2 cellular contexts compared by ENCODE assay signal in the genomic region with DNA sequence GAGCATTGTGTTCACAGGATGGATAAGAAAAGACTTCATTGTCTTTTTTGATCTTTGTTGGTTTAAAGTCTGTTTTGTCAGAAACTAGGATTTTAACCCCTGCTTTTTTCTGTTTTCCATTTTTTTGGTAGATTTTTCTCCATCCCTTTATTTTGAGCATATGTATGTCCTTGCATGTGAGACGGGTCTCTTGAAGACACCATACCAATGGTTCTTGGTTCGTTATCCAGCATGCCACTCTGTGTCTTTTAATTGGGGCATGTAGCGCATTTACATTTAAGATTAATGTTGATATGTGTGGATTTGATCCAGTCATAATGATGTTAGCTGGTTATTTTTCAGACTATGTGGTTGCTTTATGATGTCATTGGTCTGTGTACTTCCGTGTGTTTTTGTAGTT.
A peak's percentile ranks its signal among the peaks of the same experiment; 100 is the strongest.
TF ChIP-seq lines count a peak whose summit lies in the region.

No MANE protein-coding gene starts in this region.

TF ChIP-seq in HEK293, 187 proteins besides CTCF, POLR2A, EP300 and RAD21 (continued from another document):
- TF ChIP-seq ZNF529 (tag by site-specific recombination; IDR thresholded peaks at IDR 0.05; ENCODE audit: insufficient replicate concordance): peak; percentile 80
- TF ChIP-seq, protein P1, sequence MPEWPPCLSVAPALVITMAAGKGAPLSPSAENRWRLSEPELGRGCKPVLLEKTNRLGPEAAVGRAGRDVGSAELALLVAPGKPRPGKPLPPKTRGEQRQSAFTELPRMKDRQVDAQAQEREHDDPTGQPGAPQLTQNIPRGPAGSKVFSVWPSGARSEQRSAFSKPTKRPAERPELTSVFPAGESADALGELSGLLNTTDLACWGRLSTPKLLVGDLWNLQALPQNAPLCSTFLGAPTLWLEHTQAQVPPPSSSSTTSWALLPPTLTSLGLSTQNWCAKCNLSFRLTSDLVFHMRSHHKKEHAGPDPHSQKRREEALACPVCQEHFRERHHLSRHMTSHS (tag by site-specific recombination; IDR thresholded peaks at IDR 0.05): no peak
- no peak for TF ChIP-seq ZNF677 (tag by site-specific recombination; IDR thresholded peaks at IDR 0.05)
- TF ChIP-seq, protein P2, sequence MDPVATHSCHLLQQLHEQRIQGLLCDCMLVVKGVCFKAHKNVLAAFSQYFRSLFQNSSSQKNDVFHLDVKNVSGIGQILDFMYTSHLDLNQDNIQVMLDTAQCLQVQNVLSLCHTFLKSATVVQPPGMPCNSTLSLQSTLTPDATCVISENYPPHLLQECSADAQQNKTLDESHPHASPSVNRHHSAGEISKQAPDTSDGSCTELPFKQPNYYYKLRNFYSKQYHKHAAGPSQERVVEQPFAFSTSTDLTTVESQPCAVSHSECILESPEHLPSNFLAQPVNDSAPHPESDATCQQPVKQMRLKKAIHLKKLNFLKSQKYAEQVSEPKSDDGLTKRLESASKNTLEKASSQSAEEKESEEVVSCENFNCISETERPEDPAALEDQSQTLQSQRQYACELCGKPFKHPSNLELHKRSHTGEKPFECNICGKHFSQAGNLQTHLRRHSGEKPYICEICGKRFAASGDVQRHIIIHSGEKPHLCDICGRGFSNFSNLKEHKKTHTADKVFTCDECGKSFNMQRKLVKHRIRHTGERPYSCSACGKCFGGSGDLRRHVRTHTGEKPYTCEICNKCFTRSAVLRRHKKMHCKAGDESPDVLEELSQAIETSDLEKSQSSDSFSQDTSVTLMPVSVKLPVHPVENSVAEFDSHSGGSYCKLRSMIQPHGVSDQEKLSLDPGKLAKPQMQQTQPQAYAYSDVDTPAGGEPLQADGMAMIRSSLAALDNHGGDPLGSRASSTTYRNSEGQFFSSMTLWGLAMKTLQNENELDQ (tag by site-specific recombination; IDR thresholded peaks at IDR 0.05; ENCODE audit: low read depth): no peak
- TF ChIP-seq ZFP37 (tag by site-specific recombination; IDR thresholded peaks at IDR 0.05): no peak

TF ChIP-seq in H1, 55 proteins besides CTCF, POLR2A, EP300 and RAD21 (continued from another document):
- TF ChIP-seq RNF2 (IDR thresholded peaks at IDR 0.05; ENCODE audit: borderline replicate concordance, low read depth, low read length, missing control alignments, poor library complexity, severe bottlenecking) (no peak), SIRT6 (IDR thresholded peaks at IDR 0.05; ENCODE audit: low read length) (no peak), NRF1 (IDR thresholded peaks at IDR 0.05; ENCODE audit: low read depth, low read length) (no peak), SP1 (IDR thresholded peaks at IDR 0.05; ENCODE audit: low read depth, low read length) (no peak), EGR1 (IDR thresholded peaks at IDR 0.05; ENCODE audit: borderline replicate concordance, low read depth, low read length) (no peak), GABPA (IDR thresholded peaks at IDR 0.05; ENCODE audit: borderline replicate concordance, insufficient read depth, low read length) (no peak), NANOG (IDR thresholded peaks at IDR 0.05; ENCODE audit: insufficient read depth, low read depth, low read length, poor library complexity, severe bottlenecking) (no peak)
TF ChIP-seq in H1: peak in this region for 0.
